ENCODE assay signal across 8 cellular contexts in genomic region chr21:43775795-43776430, GRCh38. TPM values are rescaled to one million over a fixed set of nuclear protein-coding genes. Genes with fewer than 3 reads are reported as not detected.
DNase-seq lines count a peak whose midpoint lies in the region; ATAC-seq, FAIRE-seq and TF ChIP-seq lines count a peak whose summit lies in the region.

Gene CSTB, minus strand, starts transcription at chr21:43776308. Its CDS starts 39 bp downstream, at chr21:43776269.

- DNase-seq in GM10266 (ENCODE audit: extremely low spot score): peak; percentile 94
- no peak for DNase-seq in HFF-Myc (ENCODE audit: extremely low read depth, low read depth)
- DNase-seq in NCI-H1105 treated with DMSO at 0.1 percent for 48 hours (lab: John Stamatoyannopoulos, UW): peak; percentile 65
- DNase-seq in T47D (ENCODE audit: low read depth in 1 of 2, low spot score in 1 of 2): peak; percentile 73 to 85
- DNase-seq in iPS-NIHi11 (ENCODE audit: low spot score): peak; percentile 89
- peak; percentile 78 for DNase-seq in small intestine

- no peaks in the 10 kb centered on the region for H3K9me3 ChIP-seq in small intestine (ENCODE audit: control insufficient read depth, low read depth)

- in situ Hi-C loops in T47D (cut with HindIII; ENCODE audit: low pct_unique_long_range_greater_than_20kb, low sequenced_read_pairs): no loop called here

- H3K4me3 ChIP-seq in HFF-Myc (replicated peaks; ENCODE audit: low read depth, low read length) (peak within 1 kb of the TSS; percentile 90), small intestine (ENCODE audit: low read depth in 1 of 2, low read length in 2 of 2) (peak within 1 kb of the TSS; percentile 81 to 84)

- FAIRE-seq in small intestine (lab: Jason Lieb, UNC): no peak

- WGBS in small intestine, 3 donors: 0 to 1% (median 1%) methylated on average over 40 to 71 of the region's 71 CpGs

- ATAC-seq in HG03135 (IDR thresholded peaks at IDR 0.05; ENCODE audit: unreplicated experiment): no peak

- H3K36me3 ChIP-seq in small intestine (ENCODE audit: control insufficient read depth in 2 of 2, insufficient read depth in 2 of 2, low read length in 2 of 2): peaks cover 2 to 7% of the 10 kb centered on the region in 2 donors

- TF ChIP-seq CTCF in GM10266 (IDR thresholded peaks at IDR 0.05; ENCODE audit: control insufficient read depth, insufficient read depth, low read depth, missing control alignments): no peak
- TF ChIP-seq CTCF in HFF-Myc (IDR thresholded peaks at IDR 0.05; ENCODE audit: low read depth, low read length, missing control alignments): no peak
- peak; percentile 34 for TF ChIP-seq CTCF in VCaP (conservative IDR thresholded peaks at IDR 0.05)

- H3K4me1 ChIP-seq in small intestine (ENCODE audit: control insufficient read depth in 2 of 2, insufficient read depth in 1 of 2, low read depth in 1 of 2, low read length in 1 of 2): no peaks in the 10 kb centered on the region

- peak within 1 kb of the TSS; percentile 100 for H3K27ac ChIP-seq in VCaP
- H3K27ac ChIP-seq in small intestine (ENCODE audit: low read depth in 1 of 2, low read length in 1 of 2): peak within 1 kb of the TSS; percentile 71 to 92

- no peaks in the 10 kb centered on the region for H3K27me3 ChIP-seq in small intestine (ENCODE audit: control insufficient read depth in 2 of 2, insufficient read depth in 2 of 2, low read length in 2 of 2)

RNA-seq across cellular contexts. Expression of gene CSTB, which starts in this region (rescaled TPM):
- polyA plus RNA-seq in small intestine: 100 to 1,000 TPM in 1 of 3 donors, 10 to 100 TPM in 2; 49.5 to 109 (median 73.5) TPM
